33 cellular contexts compared by ENCODE assay signal in the genomic region with DNA sequence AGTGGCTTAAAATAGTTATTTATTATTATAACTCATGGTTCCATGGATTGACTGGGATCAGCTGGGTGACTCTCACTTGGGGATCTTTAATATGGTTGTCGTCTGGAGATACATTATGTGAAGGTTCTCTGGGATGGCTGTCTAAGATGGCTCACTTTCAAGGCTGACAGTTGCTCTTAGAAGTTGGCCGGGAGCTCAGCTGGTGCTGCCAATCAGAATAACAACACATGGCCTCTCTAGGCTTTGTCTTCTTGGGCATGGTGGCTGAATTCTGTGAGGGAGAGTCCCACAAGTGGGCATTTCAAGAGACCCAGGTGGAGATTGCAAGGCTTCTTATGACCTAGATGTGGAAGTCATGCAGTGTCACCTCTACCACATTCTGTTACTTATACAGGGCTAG.
"Had no signal": no experiment of that assay in that cellular context is flagged by ENCODE, and none has a peak within 500 bp of the region (broad histone marks: within the 10 kb centered on the region; RNA-seq: fewer than 3 reads in every experiment).

No MANE protein-coding gene starts in this region.

- H3K36me3 ChIP-seq: adrenal gland, ascending aorta, breast epithelium, cardiac muscle cell, esophagus muscularis mucosa, gastrocnemius medialis, heart left ventricle had no signal

- H3K27ac ChIP-seq: adrenal gland, ascending aorta, breast epithelium, cardiac muscle cell, esophagus muscularis mucosa, foreskin keratinocyte, gastrocnemius medialis, heart left ventricle had no signal

- H3K27me3 ChIP-seq: adrenal gland, ascending aorta, cardiac muscle cell, esophagus muscularis mucosa, foreskin keratinocyte, gastrocnemius medialis, heart left ventricle had no signal

- DNase-seq: activated CD4-positive, alpha-beta memory T cell treated with anti-CD3 and anti-CD28 coated beads for 36 hours; activated CD4-positive, alpha-beta T cell treated with anti-CD3 and anti-CD28 coated beads for 36 hours; activated CD4-positive, alpha-beta T cell treated with anti-CD3 and anti-CD28 coated beads, Interleukin-2, amount 10 ng/mL, durations not matched to agents 24 days and 14 days; activated CD4-positive, CD25-positive, alpha-beta regulatory T cell; activated CD4-positive, CD25-positive, alpha-beta regulatory T cell treated with anti-CD3 and anti-CD28 coated beads, Interleukin-2, amount 50 U/mL, for 72 hours; activated CD8-positive, alpha-beta memory T cell treated with anti-CD3 and anti-CD28 coated beads, Interleukin-2, amount 10 ng/mL, durations not matched to agents 7 days and 5 days; activated CD8-positive, alpha-beta memory T cell treated with anti-CD3 and anti-CD28 coated beads, Interleukin-2, amount 50 U/mL, for 4 hours; activated CD8-positive, alpha-beta T cell treated with anti-CD3 and anti-CD28 coated beads, Interleukin-2, amount 10 ng/mL, durations not matched to agents 7 days and 5 days; activated effector memory CD4-positive, alpha-beta T cell treated with anti-CD3 and anti-CD28 coated beads, Interleukin-2, amount 50 U/mL, for 16 hours; activated naive CD4-positive, alpha-beta T cell treated with anti-CD3 and anti-CD28 coated beads for 36 hours; activated naive CD8-positive, alpha-beta T cell treated with anti-CD3 and anti-CD28 coated beads for 36 hours; activated naive CD8-positive, alpha-beta T cell treated with anti-CD3 and anti-CD28 coated beads, Interleukin-2, amount 50 U/mL, for 24 hours; activated T-cell treated with anti-CD3 and anti-CD28 coated beads, Interleukin-2, amount 50 U/mL, for 1 hour; activated T-cell treated with anti-CD3 and anti-CD28 coated beads, Interleukin-2, amount 50 U/mL, for 48 hours; adrenal gland; amygdala; central memory CD4-positive, alpha-beta T cell; cortex of kidney; dermis blood vessel endothelial cell; effector CD4-positive, alpha-beta T cell; effector memory CD8-positive, alpha-beta T cell; erythroblast; foreskin keratinocyte; gastrocnemius medialis; glutamatergic neuron; heart left ventricle; T-helper 1 cell; T-helper 17 cell; T1000 had no signal

- H3K4me1 ChIP-seq: adrenal gland, ascending aorta, breast epithelium, esophagus muscularis mucosa, foreskin keratinocyte, gastrocnemius medialis, heart left ventricle had no signal

- H3K9me3 ChIP-seq: adrenal gland, ascending aorta, breast epithelium, esophagus muscularis mucosa, gastrocnemius medialis, heart left ventricle had no signal

- ATAC-seq: activated CD4-positive, alpha-beta T cell treated with anti-CD3 and anti-CD28 coated beads for 36 hours; activated CD8-positive, alpha-beta memory T cell treated with anti-CD3 and anti-CD28 coated beads, Interleukin-2, amount 10 ng/mL, durations not matched to agents 7 days and 5 days; activated CD8-positive, alpha-beta T cell treated with anti-CD3 and anti-CD28 coated beads, Interleukin-2, amount 10 ng/mL, durations not matched to agents 7 days and 5 days; activated naive CD8-positive, alpha-beta T cell treated with anti-CD3 and anti-CD28 coated beads, Interleukin-2, amount 50 U/mL, for 24 hours; effector memory CD8-positive, alpha-beta T cell; foreskin keratinocyte; gastrocnemius medialis; heart left ventricle; T-helper 17 cell had no signal

- H3K4me3 ChIP-seq: adrenal gland, ascending aorta, breast epithelium, cardiac muscle cell, esophagus muscularis mucosa, gastrocnemius medialis, heart left ventricle had no signal
